Comparison of ENCODE assay signal across 10 cellular contexts in genomic region chr9:16266648-16267276, GRCh38.
DNase-seq lines count a peak whose midpoint lies in the region; ATAC-seq and TF ChIP-seq lines count a peak whose summit lies in the region.
"Had no signal": no experiment of that assay in that cellular context is flagged by ENCODE, and none has a peak within 500 bp of the region (broad histone marks: within the 10 kb centered on the region; RNA-seq: fewer than 3 reads in every experiment).

No MANE protein-coding gene starts in this region.

- H2AFZ ChIP-seq in OCI-LY1 (ENCODE audit: low read length), result no peak overlapping the region

- no peaks in the 10 kb centered on the region for H3K9me3 ChIP-seq in OCI-LY1 (ENCODE audit: low read length)
- H3K9me3 ChIP-seq: pancreas had no signal

- no peaks in the 10 kb centered on the region for H3K4me1 ChIP-seq in OCI-LY1 (ENCODE audit: insufficient read depth, low read length, severe bottlenecking)
- H3K4me1 ChIP-seq: pancreas had no signal

- H3K9ac ChIP-seq in OCI-LY1 (ENCODE audit: low read length), result no peak overlapping the region

- H3F3A ChIP-seq in OCI-LY1 (ENCODE audit: insufficient read depth, low read length), result no peaks in the 10 kb centered on the region

- H3K9me2 ChIP-seq in OCI-LY1 (ENCODE audit: low read depth, low read length), result no peaks in the 10 kb centered on the region

- DNase-seq in DMS53 (lab: John Stamatoyannopoulos, UW) (peak; percentile 0), DMS53 treated with DMSO at 0.1 percent for 48 hours (lab: John Stamatoyannopoulos, UW; ENCODE audit: unreplicated experiment) (no peak), fibroblast of mammary gland (ENCODE audit: low read depth) (peak; percentile 36), head of caudate nucleus (no peak), mucosa of gallbladder (ENCODE audit: low spot score) (no peak)
- DNase-seq in stimulated activated CD8-positive, alpha-beta memory T cell treated with anti-CD3 and anti-CD28 coated beads, Interleukin-4, amount 100 ng/mL, for 48 hours, result peak; percentile 36
- DNase-seq: NCI-H774, pancreas had no signal

- no peaks in the 10 kb centered on the region for H4K20me1 ChIP-seq in OCI-LY1 (ENCODE audit: insufficient read depth, low read length)

- peak; percentile 84 for TF ChIP-seq CTCF in OCI-LY1 (IDR thresholded peaks at IDR 0.05; ENCODE audit: low read length)
- TF ChIP-seq CTCF in fibroblast of mammary gland (conservative IDR thresholded peaks at IDR 0.05; ENCODE audit: control insufficient read depth, insufficient read depth, low read depth, low read length), result peak; percentile 67

- H3K4me3 ChIP-seq in OCI-LY1 (ENCODE audit: low read depth, low read length, poor library complexity, severe bottlenecking) (no peak overlapping the region), fibroblast of mammary gland (ENCODE audit: control insufficient read depth, low read depth, low read length) (no peak overlapping the region)

- H3K4me2 ChIP-seq in OCI-LY1 (ENCODE audit: low read length), result no peak overlapping the region

- intact Hi-C loops in head of caudate nucleus (cut with DNase I), result no loop called here

- no peaks in the 10 kb centered on the region for H3K27me3 ChIP-seq in OCI-LY1 (ENCODE audit: insufficient read depth, low read length)
- H3K27me3 ChIP-seq: pancreas had no signal

- H3K27ac ChIP-seq in OCI-LY1 (ENCODE audit: low read depth, low read length, poor library complexity, severe bottlenecking), result no peak overlapping the region

- H3K79me2 ChIP-seq in OCI-LY1 (ENCODE audit: insufficient read depth, low read length), result no peaks in the 10 kb centered on the region

- H3K36me3 ChIP-seq in OCI-LY1 (ENCODE audit: insufficient read depth, low read length), result no peaks in the 10 kb centered on the region
- H3K36me3 ChIP-seq: pancreas had no signal

- no peak for ATAC-seq in HG03520 (IDR thresholded peaks at IDR 0.05; ENCODE audit: unreplicated experiment)

Comparison
In these comparisons a context has a peak if more than half of its experiments do, and no peak if none do; other contexts are left out.
1. DNase-seq: peak in DMS53 (single experiment), fibroblast of mammary gland (single experiment) and stimulated activated CD8-positive, alpha-beta memory T cell treated with anti-CD3 and anti-CD28 coated beads, Interleukin-4, amount 100 ng/mL, for 48 hours (single experiment); none in DMS53 treated with DMSO at 0.1 percent for 48 hours (single experiment), head of caudate nucleus (0 of 42) and mucosa of gallbladder (single experiment).